Comparison of ENCODE assay signal across 9 cellular contexts in the genomic region with DNA sequence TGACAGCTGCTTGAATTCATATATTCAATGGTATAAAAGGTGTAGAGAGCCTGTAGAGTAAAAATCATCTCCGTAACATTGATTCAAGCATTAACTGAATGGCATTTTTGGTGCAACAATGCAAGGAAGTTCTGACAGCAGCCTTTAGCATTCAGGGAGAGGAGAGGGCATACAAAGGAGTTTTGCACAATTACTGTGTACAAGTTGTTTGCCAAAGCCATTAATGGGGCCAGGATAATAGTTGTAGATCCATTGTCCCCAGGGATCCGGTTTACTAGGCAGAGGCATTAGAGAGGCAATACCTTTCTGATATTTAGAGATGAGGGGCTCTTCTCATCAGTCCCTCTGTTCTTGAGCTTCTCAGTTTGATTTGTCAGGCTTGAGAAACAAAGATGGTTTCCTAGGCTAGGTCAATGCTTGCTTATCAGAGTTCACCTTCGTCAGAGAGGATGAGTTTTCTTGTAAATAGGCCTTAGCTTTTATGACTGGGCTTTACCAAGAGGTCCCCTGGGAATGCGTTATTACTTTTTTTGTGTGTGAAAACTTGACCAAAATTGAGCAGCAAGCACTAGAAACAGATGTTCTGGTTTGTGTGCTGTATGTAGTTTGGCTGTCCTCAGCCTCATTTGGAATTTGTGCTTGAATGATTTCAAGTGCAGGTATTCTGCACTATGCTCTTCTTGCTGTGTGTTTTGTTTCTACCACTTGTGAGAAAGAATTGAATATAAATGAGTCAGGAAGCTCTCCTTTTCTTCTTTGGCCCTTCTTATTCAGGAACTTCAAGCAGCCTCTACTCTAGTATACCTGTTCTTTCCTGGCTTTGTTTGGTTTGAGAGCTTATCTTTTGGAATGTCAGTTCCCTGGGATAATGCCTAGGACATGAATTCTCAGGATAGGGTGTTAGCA. TPM values are rescaled to one million over a fixed set of nuclear protein-coding genes. Genes with fewer than 3 reads are reported as not detected.
DNase-seq lines count a peak whose midpoint lies in the region; ATAC-seq and TF ChIP-seq lines count a peak whose summit lies in the region.
"Had no signal": no experiment of that assay in that cellular context is flagged by ENCODE, and none has a peak within 500 bp of the region (broad histone marks: within the 10 kb centered on the region; RNA-seq: fewer than 3 reads in every experiment).

No MANE protein-coding gene starts in this region.

- no TSS peak for BruUV-seq in MCF 10A (replicated peaks; lab: Mats Ljungman, UMichigan)

- no peak for TF ChIP-seq POLR2A in thyroid gland (IDR thresholded peaks at IDR 0.05)

- 53 to 58% methylated on average over 4 of the region's 4 CpGs for WGBS in thyroid gland, 2 donors

- H3K27me3 ChIP-seq in thyroid gland: no peaks in the 10 kb centered on the region
- H3K27me3 ChIP-seq in MG63: no peaks in the 10 kb centered on the region

- peaks cover 26% of the 10 kb centered on the region for H3K4me1 Mint-ChIP-seq in T-helper 2 cell treated with Interferon-gamma antibody and Interleukin-4, amounts not matched to agents 5 μg/mL and 100 μg/mL, for 36 hours (ENCODE audit: low read depth)
- peaks cover 9% of the 10 kb centered on the region for H3K4me1 Mint-ChIP-seq in MCF 10A (ENCODE audit: insufficient read depth, unreplicated experiment)

- peak overlapping the region in 2 of 3 donors; percentile 9 to 51 for H3K27ac ChIP-seq in thyroid gland

- H3K4me3 Mint-ChIP-seq in T-helper 2 cell treated with Interferon-gamma antibody and Interleukin-4, amounts not matched to agents 5 μg/mL and 100 μg/mL, for 36 hours: no peak overlapping the region
- no peak overlapping the region for H3K4me3 Mint-ChIP-seq in MCF 10A (ENCODE audit: unreplicated experiment)
- H3K4me3 Mint-ChIP-seq: activated T-cell treated with anti-CD3 and anti-CD28 coated beads, Interleukin-2, amount 50 U/mL, for 72 hours had no signal

- H3K9me3 ChIP-seq in thyroid gland (no peaks in the 10 kb centered on the region), MG63 (no peaks in the 10 kb centered on the region)

- TF ChIP-seq CTCF in thyroid gland (IDR thresholded peaks at IDR 0.05): no peak
- TF ChIP-seq CTCF in MCF 10A (IDR thresholded peaks at IDR 0.05; ENCODE audit: unreplicated experiment): no peak

- peaks cover 24 to 27% of the 10 kb centered on the region in 2 donors for H3K4me1 ChIP-seq in thyroid gland

- H3K36me3 Mint-ChIP-seq in T-helper 2 cell treated with Interferon-gamma antibody and Interleukin-4, amounts not matched to agents 5 μg/mL and 100 μg/mL, for 36 hours (ENCODE audit: low read depth): peaks cover 36% of the 10 kb centered on the region
- H3K36me3 Mint-ChIP-seq in MCF 10A (ENCODE audit: insufficient read depth, unreplicated experiment): peaks cover 45% of the 10 kb centered on the region

- POLR2A ChIA-PET in MCF 10A (lab: Yijun Ruan, JAX): interaction anchor here (0.6 to 2.0 kb wide), 2 partner anchors 11 to 583 kb away, joined by 3 to 5 read pairs; no protein-coding TSS in a partner anchor

- no peak for DNase-seq in T-helper 2 cell treated with Interferon-gamma antibody and Interleukin-4, amounts not matched to agents 5 μg/mL and 100 μg/mL, for 36 hours (ENCODE audit: low spot score)
- DNase-seq in T-helper 2 cell (no peak), NCI-H774 (lab: John Stamatoyannopoulos, UW) (peak; percentile 5), thyroid gland (no peak), MG63 (no peak), SIG-M5 treated with dmso at 0.1 percent for 504 hours (lab: John Stamatoyannopoulos, UW; ENCODE audit: unreplicated experiment) (no peak), MCF 10A (ENCODE audit: unreplicated experiment) (no peak)
- DNase-seq: activated T-cell treated with anti-CD3 and anti-CD28 coated beads, Interleukin-2, amount 50 U/mL, for 72 hours had no signal

- H3K27ac Mint-ChIP-seq in T-helper 2 cell treated with Interferon-gamma antibody and Interleukin-4, amounts not matched to agents 5 μg/mL and 100 μg/mL, for 36 hours: peak overlapping the region; percentile 38
- H3K27ac Mint-ChIP-seq in MCF 10A (ENCODE audit: low read depth, unreplicated experiment): no peak overlapping the region
- H3K27ac Mint-ChIP-seq: activated T-cell treated with anti-CD3 and anti-CD28 coated beads, Interleukin-2, amount 50 U/mL, for 72 hours had no signal

- no peaks in the 10 kb centered on the region for H3K27me3 Mint-ChIP-seq in T-helper 2 cell treated with Interferon-gamma antibody and Interleukin-4, amounts not matched to agents 5 μg/mL and 100 μg/mL, for 36 hours (ENCODE audit: low read depth)
- H3K27me3 Mint-ChIP-seq in MCF 10A (ENCODE audit: insufficient read depth, unreplicated experiment): no peaks in the 10 kb centered on the region

- no peaks in the 10 kb centered on the region for H3K36me3 ChIP-seq in thyroid gland
- peaks cover 17% of the 10 kb centered on the region for H3K36me3 ChIP-seq in MG63

- intact Hi-C loops in thyroid gland (cut with DNase I) (no loop called here), MCF 10A (cut with micrococcal nuclease) (no loop called here)

- H3K4me3 ChIP-seq in thyroid gland (replicated peaks in 1 of 3) (no peak overlapping the region), MG63 (no peak overlapping the region)

- peak; percentile 71 for ATAC-seq in HG02981 (IDR thresholded peaks at IDR 0.05; ENCODE audit: unreplicated experiment)
- ATAC-seq: activated T-cell treated with anti-CD3 and anti-CD28 coated beads, Interleukin-2, amount 50 U/mL, for 72 hours had no signal

- peaks cover 14% of the 10 kb centered on the region for H3K9me3 Mint-ChIP-seq in T-helper 2 cell treated with Interferon-gamma antibody and Interleukin-4, amounts not matched to agents 5 μg/mL and 100 μg/mL, for 36 hours
- H3K9me3 Mint-ChIP-seq in MCF 10A (ENCODE audit: unreplicated experiment): peaks cover 5% of the 10 kb centered on the region

- CTCF ChIA-PET in MCF 10A (lab: Yijun Ruan, JAX): interaction anchor here (0.7 to 1.1 kb wide), 2 partner anchors 10 to 525 kb away, joined by 3 to 4 read pairs; no protein-coding TSS in a partner anchor

RNA-seq across cellular contexts. Expression of a gene that starts 32.0 kb away (rescaled TPM):
- 100 to 1,000 TPM; 126 to 167 (median 144) TPM for total RNA-seq in thyroid gland
- total RNA-seq in MG63 (2014; rRNA removed; shearing (Covaris generic); ENCODE audit: low replicate concordance): 66.2 and 66.4 TPM in 2 replicates
- total RNA-seq in MCF 10A (2022): 291 and 297 TPM in 2 replicates
